In the genomic region with DNA sequence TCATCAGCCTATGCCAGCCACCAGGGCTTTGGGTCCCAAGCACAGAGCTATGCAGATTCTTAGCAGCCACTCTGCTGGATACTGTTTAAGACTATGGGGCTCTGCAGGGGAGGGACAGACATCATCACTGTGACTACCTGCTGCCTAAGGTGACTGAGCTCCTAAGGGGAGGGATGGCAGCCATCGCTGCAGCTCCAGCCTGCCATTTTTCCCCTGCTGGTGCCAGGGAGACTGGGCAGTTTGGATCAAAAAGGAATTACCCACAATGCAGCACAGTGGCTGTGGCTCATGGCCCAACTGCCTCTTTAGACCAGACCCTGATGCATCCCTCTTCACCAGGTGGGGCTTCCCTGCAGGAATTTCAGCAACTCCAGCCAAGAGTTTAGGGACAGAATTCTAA, we compare ENCODE assay signal across 18 cellular contexts. TPM values are rescaled to one million over a fixed set of nuclear protein-coding genes. Genes with fewer than 3 reads are reported as not detected.
DNase-seq lines count a peak whose midpoint lies in the region; ATAC-seq and TF ChIP-seq lines count a peak whose summit lies in the region.
"Had no signal": no experiment of that assay in that cellular context is flagged by ENCODE, and none has a peak within 500 bp of the region (broad histone marks: within the 10 kb centered on the region; RNA-seq: fewer than 3 reads in every experiment).

No MANE protein-coding gene starts in this region.

- H3K4me1 Mint-ChIP-seq in GM23338 (no peaks in the 10 kb centered on the region), endodermal cell (no peaks in the 10 kb centered on the region)

- BruUV-seq in PC-9 (replicated peaks; lab: Mats Ljungman, UMichigan): no TSS peak

- H3K9me3 Mint-ChIP-seq in GM23338 (no peaks in the 10 kb centered on the region; the same call in 2 of the 3 replicates), endodermal cell (no peaks in the 10 kb centered on the region)

- POLR2A ChIA-PET in PC-9 (lab: Charles Lee; ENCODE audit: unreplicated experiment): no interaction called here

- no peak overlapping the region for H3K27ac Mint-ChIP-seq in GM23338
- no peak overlapping the region for H3K27ac Mint-ChIP-seq in endodermal cell
- H3K27ac Mint-ChIP-seq: CD4-positive, alpha-beta T cell had no signal

- H3K4me1 ChIP-seq in BE2C (no peaks in the 10 kb centered on the region), GM23338 (ENCODE audit: insufficient read depth) (no peaks in the 10 kb centered on the region), endodermal cell (ENCODE audit: control insufficient read depth, insufficient read depth, low read length) (no peaks in the 10 kb centered on the region), PC-9 (replicated peaks; ENCODE audit: insufficient read depth) (no peaks in the 10 kb centered on the region)

- no peaks in the 10 kb centered on the region for H3K79me2 ChIP-seq in GM23338 (replicated peaks; ENCODE audit: insufficient read depth)
- H3K79me2 ChIP-seq in PC-9 (ENCODE audit: low read depth): no peaks in the 10 kb centered on the region

- H2AFZ ChIP-seq in GM23338 (peak overlapping the region; percentile 59; the same call in 1 of the 2 replicates), PC-9 (no peak overlapping the region)

- H3K27ac ChIP-seq in GM23338 (ENCODE audit: low read depth) (no peak overlapping the region), endodermal cell (ENCODE audit: low read depth, low read length) (no peak overlapping the region), PC-9 (no peak overlapping the region)
- H3K27ac ChIP-seq: KMS-11 had no signal

- H3F3A ChIP-seq in GM23338 (replicated peaks; ENCODE audit: low read depth) (no peaks in the 10 kb centered on the region), PC-9 (ENCODE audit: insufficient read depth, low read depth) (no peaks in the 10 kb centered on the region)

- H3K9me2 ChIP-seq in GM23338 (ENCODE audit: insufficient read depth) (peaks cover 16% of the 10 kb centered on the region; the same call in 1 of the 2 replicates), PC-9 (ENCODE audit: insufficient read depth) (no peaks in the 10 kb centered on the region)

- H3K9me3 ChIP-seq in BE2C (no peaks in the 10 kb centered on the region), endodermal cell (ENCODE audit: control insufficient read depth, low read length) (no peaks in the 10 kb centered on the region), PC-9 (ENCODE audit: insufficient read depth, low read depth) (no peaks in the 10 kb centered on the region)

- H3K4me2 ChIP-seq in GM23338 (no peak overlapping the region), PC-9 (no peak overlapping the region)
- H3K4me2 ChIP-seq: KMS-11 had no signal

- no peak overlapping the region for H3K4me3 Mint-ChIP-seq in GM23338
- H3K4me3 Mint-ChIP-seq in endodermal cell: no peak overlapping the region
- H3K4me3 Mint-ChIP-seq: CD4-positive, alpha-beta T cell had no signal

- no peak for TF ChIP-seq CTCF in BE2C (IDR thresholded peaks at IDR 0.05; ENCODE audit: low read depth, low read length)
- no peak; a peak in 1 of 4 replicates for TF ChIP-seq CTCF in GM23338 (conservative IDR thresholded peaks at IDR 0.05; ENCODE audit: low read depth in 2 of 2)
- TF ChIP-seq CTCF in endodermal cell (conservative IDR thresholded peaks at IDR 0.05): no peak
- no peak for TF ChIP-seq CTCF in PC-9 (conservative IDR thresholded peaks at IDR 0.05)

- H3K27me3 ChIP-seq in BE2C: no peaks in the 10 kb centered on the region
- no peaks in the 10 kb centered on the region for H3K27me3 ChIP-seq in GM23338 (ENCODE audit: insufficient read depth)
- no peaks in the 10 kb centered on the region for H3K27me3 ChIP-seq in endodermal cell (ENCODE audit: control insufficient read depth, insufficient read depth, low read length, poor library complexity, severe bottlenecking)
- no peaks in the 10 kb centered on the region for H3K27me3 ChIP-seq in PC-9 (ENCODE audit: insufficient read depth, low read depth)

- H3K36me3 Mint-ChIP-seq in GM23338 (ENCODE audit: low read depth) (no peaks in the 10 kb centered on the region), endodermal cell (ENCODE audit: low read depth) (no peaks in the 10 kb centered on the region)

- H3K27me3 Mint-ChIP-seq in GM23338 (ENCODE audit: insufficient read depth, low read depth, poor library complexity) (peaks cover 1% of the 10 kb centered on the region), endodermal cell (ENCODE audit: insufficient read depth) (peaks cover 2% of the 10 kb centered on the region)

- H3K4me3 ChIP-seq in BE2C (ENCODE audit: low read depth, low read length) (no peak overlapping the region), GM23338 (no peak overlapping the region), endodermal cell (ENCODE audit: low read length) (no peak overlapping the region), PC-9 (no peak overlapping the region)
- H3K4me3 ChIP-seq: GM12878 had no signal

- no peak overlapping the region for H3K9ac ChIP-seq in endodermal cell (ENCODE audit: extremely low read depth, low read length, poor library complexity, severe bottlenecking)
- H3K9ac ChIP-seq: KMS-11 had no signal

- DNase-seq in BE2C (peak; percentile 12), GM23338 (ENCODE audit: low spot score) (no peak), SK-N-DZ (ENCODE audit: low spot score) (peak; percentile 3), endodermal cell (peak; percentile 57), PC-9 (no peak)
- DNase-seq in activated CD4-positive, alpha-beta T cell treated with anti-CD3 and anti-CD28 coated beads, Interleukin-2, amount 50 U/mL, for 1 hour: no peak
- DNase-seq: ACHN; C1 segment of cervical spinal cord; Calu3; CD4-positive, alpha-beta T cell; DMS 273 treated with DMSO at 0.1 percent for 48 hours; DMS79 treated with DMSO at 0.1 percent for 48 hours; GF-D8; HCEC 1CT had no signal

- no peaks in the 10 kb centered on the region for H4K20me1 ChIP-seq in GM23338 (replicated peaks; ENCODE audit: insufficient read depth)
- H4K20me1 ChIP-seq in PC-9 (ENCODE audit: insufficient read depth): no peaks in the 10 kb centered on the region

- WGBS in endodermal cell (ENCODE audit: insufficient coverage in 1 of 2, insufficient read length in 1 of 2), 2 experiments: 93 to 100% methylated on average over 1 of the region's 1 CpG

- CTCF ChIA-PET in PC-9 (lab: Charles Lee): no interaction called here

- no peak; the same call in 2 of the 3 replicates for ATAC-seq in GM23338
- no peak for ATAC-seq in HG03135 (IDR thresholded peaks at IDR 0.05; ENCODE audit: unreplicated experiment)
- no peak for ATAC-seq in HG03439 (IDR thresholded peaks at IDR 0.05; ENCODE audit: unreplicated experiment)

- intact Hi-C loops in PC-9 (cut with micrococcal nuclease; ENCODE audit: unreplicated experiment): no loop called here

- no peaks in the 10 kb centered on the region for H3K36me3 ChIP-seq in BE2C
- H3K36me3 ChIP-seq in GM23338 (ENCODE audit: insufficient read depth): no peaks in the 10 kb centered on the region; the same call in 1 of the 2 replicates
- no peaks in the 10 kb centered on the region for H3K36me3 ChIP-seq in endodermal cell (ENCODE audit: control insufficient read depth, insufficient read depth, low read length)
- no peaks in the 10 kb centered on the region for H3K36me3 ChIP-seq in PC-9 (ENCODE audit: low read depth)

TF ChIP-seq in GM23338, 12 proteins besides CTCF, POLR2A, EP300 and RAD21 (continues in another document):
- TF ChIP-seq ETS1 (IDR thresholded peaks at IDR 0.05) (no peak), ZNF114 (CRISPR knock-in tag; IDR thresholded peaks at IDR 0.05) (no peak), REST (IDR thresholded peaks at IDR 0.05; ENCODE audit: unreplicated experiment) (no peak), NANOG (IDR thresholded peaks at IDR 0.05; ENCODE audit: borderline replicate concordance) (no peak), EZH2 (IDR thresholded peaks at IDR 0.05; ENCODE audit: low read depth, unreplicated experiment) (no peak), ZNF331 (CRISPR knock-in tag; IDR thresholded peaks at IDR 0.05; ENCODE audit: low read depth) (no peak)

RNA-seq across cellular contexts. Expression of gene INPP4B, which starts 28.6 kb away (rescaled TPM):
- 0.97 TPM for polyA plus RNA-seq in BE2C (2012; ENCODE audit: insufficient read depth, insufficient read length, low read depth)
- 0.12 and 0.14 TPM in 2 replicates for total RNA-seq in GM23338 (2014; rRNA removed; shearing (Covaris generic))
- polyA plus RNA-seq in GM23338 (2016; fragmentation: Nextera tagmentation; extraction: Ambion mirVana): 0.03 and 0.11 TPM in 2 replicates
- polyA plus RNA-seq in SK-N-DZ (2014; cell fraction: cytosol; rRNA removed): 1.2 and 1.3 TPM in 2 replicates
- polyA plus RNA-seq in SK-N-DZ (2014; cell fraction: nucleus; rRNA removed): 0.81 and 3.8 TPM in 2 replicates
- total RNA-seq in endodermal cell (under 1 TPM; 0.64 to 0.66 TPM), PC-9 (2021) (46.9 and 53.7 TPM in 2 replicates)
- 3.8 TPM for polyA plus RNA-seq in endodermal cell (2013, experiment 1 of 2)
- 4.2 TPM for polyA plus RNA-seq in endodermal cell (2013, experiment 2 of 2)

Comparison
In these comparisons a context has a peak if more than half of its experiments do, and no peak if none do; other contexts are left out.
1. DNase-seq: peak in BE2C (single experiment), SK-N-DZ (single experiment) and endodermal cell (single experiment); none in GM23338 (single experiment), PC-9 (0 of 2) and activated CD4-positive, alpha-beta T cell treated with anti-CD3 and anti-CD28 coated beads, Interleukin-2, amount 50 U/mL, for 1 hour (single experiment).
2. RNA of gene INPP4B, which starts 28.6 kb away (total RNA-seq): 46.9 to 53.7 TPM in PC-9; 0.64 to 0.66 TPM in endodermal cell and 0.12 to 0.14 TPM in GM23338; every median in the first group is over 10 times any median in the second.